ENCODE assay signal across 8 cellular contexts in genomic region chr2:197453914-197454398, GRCh38. TPM values are rescaled to one million over a fixed set of nuclear protein-coding genes. Genes with fewer than 3 reads are reported as not detected.
DNase-seq lines count a peak whose midpoint lies in the region; ATAC-seq and TF ChIP-seq lines count a peak whose summit lies in the region.

No MANE protein-coding gene starts in this region.

- H3K27ac Mint-ChIP-seq in naive B cell, result peak overlapping the region; percentile 98 to 100 (median 100)

- no peaks in the 10 kb centered on the region for H3K9me3 ChIP-seq in BE2C

- H3K4me1 Mint-ChIP-seq in naive B cell, result peaks cover 28 to 55% (median 53%) of the 10 kb centered on the region in 3 donors

- H3K27me3 Mint-ChIP-seq in naive B cell, result no peaks in the 10 kb centered on the region

- peaks cover 0 to 7% of the 10 kb centered on the region in 2 donors for H3K36me3 Mint-ChIP-seq in naive B cell

- H3K4me3 Mint-ChIP-seq in naive B cell, result peak overlapping the region; percentile 96 to 100 (median 100)

- no peaks in the 10 kb centered on the region; the same call in 1 of the 2 replicates for H3K4me1 ChIP-seq in BE2C

- no peak for TF ChIP-seq CTCF in BE2C (IDR thresholded peaks at IDR 0.05; ENCODE audit: low read depth, low read length)

- ATAC-seq in GM18907 (IDR thresholded peaks at IDR 0.05; ENCODE audit: unreplicated experiment), result peak; percentile 43
- ATAC-seq in HG03103 (IDR thresholded peaks at IDR 0.05; ENCODE audit: low read depth, unreplicated experiment), result peak; percentile 20
- peak; percentile 27 to 29 for ATAC-seq in naive B cell (ENCODE audit: low read depth in 2 of 2)

- peak overlapping the region; percentile 100 for H3K4me3 ChIP-seq in BE2C (ENCODE audit: low read depth, low read length)

- DNase-seq in BE2C, result peak; percentile 69
- peak; percentile 63 for DNase-seq in SIG-M5 (lab: John Stamatoyannopoulos, UW)
- peak; percentile 51 for DNase-seq in epidermal melanocyte (ENCODE audit: insufficient read length, low spot score)
- no peak for DNase-seq in naive B cell
- DNase-seq in ecto neural progenitor cell (ENCODE audit: low spot score), result no peak
- no peak for DNase-seq in NK-92 (lab: John Stamatoyannopoulos, UW; ENCODE audit: unreplicated experiment)

- no peaks in the 10 kb centered on the region for H3K27me3 ChIP-seq in BE2C

- no peaks in the 10 kb centered on the region for H3K9me3 Mint-ChIP-seq in naive B cell

- no peaks in the 10 kb centered on the region for H3K36me3 ChIP-seq in BE2C

RNA-seq across cellular contexts. Expression of gene COQ10B, which starts 0.6 kb away (rescaled TPM):
- polyA plus RNA-seq in BE2C (2012; ENCODE audit: insufficient read depth, insufficient read length, low read depth), result 21.5 TPM
- polyA plus RNA-seq in naive B cell (ENCODE audit: low read depth in 6 of 6), result 10 to 100 TPM; 36.6 to 83.2 (median 48.5) TPM

RNA-seq across cellular contexts. Expression of gene SF3B1, which starts 19.1 kb away (rescaled TPM):
- 246 TPM for polyA plus RNA-seq in BE2C (2012; ENCODE audit: insufficient read depth, insufficient read length, low read depth)
- 100 to 1,000 TPM in 5 of 6 donors, 10 to 100 TPM in 1; 99.2 to 166 (median 153) TPM for polyA plus RNA-seq in naive B cell (ENCODE audit: low read depth in 6 of 6)

RNA-seq across cellular contexts. Expression of gene HSPD1, which starts 45.7 kb away (rescaled TPM):
- polyA plus RNA-seq in BE2C (2012; ENCODE audit: insufficient read depth, insufficient read length, low read depth), result 331 TPM
- polyA plus RNA-seq in naive B cell (ENCODE audit: low read depth in 6 of 6), result 10 to 100 TPM; 58.5 to 93.4 (median 78.7) TPM

RNA-seq across cellular contexts. Expression of gene HSPE1, which starts 46.2 kb away (rescaled TPM):
- 441 TPM for polyA plus RNA-seq in BE2C (2012; ENCODE audit: insufficient read depth, insufficient read length, low read depth)
- 100 to 1,000 TPM in 2 of 6 donors, 10 to 100 TPM in 4; 79.9 to 109 (median 93.0) TPM for polyA plus RNA-seq in naive B cell (ENCODE audit: low read depth in 6 of 6)

Comparison
In these comparisons a context has a peak if more than half of its experiments do, and no peak if none do; other contexts are left out.
1. DNase-seq: peak in BE2C (single experiment), SIG-M5 (single experiment) and epidermal melanocyte (single experiment); none in naive B cell (single experiment), ecto neural progenitor cell (single experiment) and NK-92 (single experiment).
2. Peak in every context shown above with its lines, with median percentiles within 50 percentile points of each other: ATAC-seq.